ENCODE assay signal across 30 cellular contexts in the genomic region with DNA sequence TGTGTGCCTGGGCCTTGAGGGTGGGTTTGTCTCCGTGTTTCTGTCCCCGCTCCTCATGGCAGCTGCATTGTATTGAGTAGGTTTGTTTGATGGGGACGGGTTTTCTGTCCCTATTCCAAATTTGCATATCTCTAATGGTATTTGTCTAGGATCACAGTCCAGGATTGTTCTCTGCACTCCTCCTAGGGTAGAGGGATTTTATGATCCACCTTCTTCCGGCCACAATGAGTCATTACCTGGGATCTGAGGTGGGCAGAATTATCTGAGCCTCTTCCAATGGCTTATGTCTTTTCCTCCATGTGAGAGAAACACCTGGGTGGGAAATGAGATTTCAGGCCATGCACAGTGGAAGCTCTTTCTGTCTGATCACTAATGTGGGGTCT. TPM values are rescaled to one million over a fixed set of nuclear protein-coding genes. Genes with fewer than 3 reads are reported as not detected.
DNase-seq lines count a peak whose midpoint lies in the region; FAIRE-seq and TF ChIP-seq lines count a peak whose summit lies in the region.
"Had no signal": no experiment of that assay in that cellular context is flagged by ENCODE, and none has a peak within 500 bp of the region (broad histone marks: within the 10 kb centered on the region; RNA-seq: fewer than 3 reads in every experiment).

No MANE protein-coding gene starts in this region.

- H3K4me3 ChIP-seq in osteoblast (ENCODE audit: insufficient read depth, low read length): no peak overlapping the region
- no peak overlapping the region for H3K4me3 ChIP-seq in H7 (ENCODE audit: insufficient read depth, low read depth, low read length)
- H3K4me3 ChIP-seq: A549, GM12878, GM23248, Peyer's patch had no signal

- no peaks in the 10 kb centered on the region for H4K20me1 ChIP-seq in osteoblast (ENCODE audit: insufficient read depth, low read length)

- H3K79me2 ChIP-seq in osteoblast (ENCODE audit: insufficient read depth, low read length): no peaks in the 10 kb centered on the region

- no peak overlapping the region for H3K27ac ChIP-seq in osteoblast (ENCODE audit: low read depth, low read length)
- H3K27ac ChIP-seq: A549, GM23248, Peyer's patch had no signal

- H3K36me3 ChIP-seq in osteoblast (ENCODE audit: insufficient read depth, low read length) (no peaks in the 10 kb centered on the region), H7 (replicated peaks; ENCODE audit: control insufficient read depth, insufficient read depth, low read length) (no peaks in the 10 kb centered on the region)
- H3K36me3 ChIP-seq: Peyer's patch had no signal

- H3K27me3 ChIP-seq in osteoblast (ENCODE audit: insufficient read depth, low read length) (peaks cover 4% of the 10 kb centered on the region), H7 (ENCODE audit: control insufficient read depth, insufficient read depth, low read length) (peaks cover 7% of the 10 kb centered on the region; the same call in 1 of the 2 replicates)
- H3K27me3 ChIP-seq: Peyer's patch had no signal

- no peaks in the 10 kb centered on the region for H3K9me3 ChIP-seq in osteoblast (ENCODE audit: low read depth, low read length)
- H3K9me3 ChIP-seq: Peyer's patch, SK-N-SH had no signal

- TF ChIP-seq CTCF in osteoblast (IDR thresholded peaks at IDR 0.05; ENCODE audit: extremely low read depth, low read depth, low read length): no peak

- H2AFZ ChIP-seq in osteoblast (ENCODE audit: low read length): no peak overlapping the region
- H2AFZ ChIP-seq: GM23248 had no signal

- H3K4me1 ChIP-seq in osteoblast (ENCODE audit: insufficient read depth, low read length): no peaks in the 10 kb centered on the region
- H3K4me1 ChIP-seq: A549, Peyer's patch had no signal

- H3K4me2 ChIP-seq in osteoblast (ENCODE audit: insufficient read depth, low read length): no peak overlapping the region
- H3K4me2 ChIP-seq: A549, SK-N-SH had no signal

- DNase-seq in HT-29 (ENCODE audit: low spot score) (peak; percentile 84), NCI-H526 treated with DMSO at 0.1 percent for 48 hours (lab: John Stamatoyannopoulos, UW) (peak; percentile 51), dedifferentiated amniotic fluid mesenchymal stem cell (ENCODE audit: extremely low spot score) (peak; percentile 11), osteoblast (ENCODE audit: insufficient read length, low spot score, missing footprints) (peak; percentile 21), NCI-H187 (lab: John Stamatoyannopoulos, UW) (no peak), urothelium cell line (ENCODE audit: low spot score) (no peak), H7 (no peak)
- DNase-seq: AML-193; C1 segment of cervical spinal cord; CD4-positive, alpha-beta memory T cell; COR-L47; DMS79; EL; GDM1; H9; HFFc6; Karpas-422; NCI-H1105 treated with DMSO at 0.1 percent for 48 hours; NCI-H146; NCI-H2029; NCI-H446; NCI-H524 treated with DMSO at 0.1 percent for 48 hours; SK-N-SH; SW 1271 had no signal

- FAIRE-seq in urothelium cell line (lab: Jason Lieb, UNC): no peak
- FAIRE-seq: A549, GM12878 had no signal

RNA-seq across cellular contexts. Expression of gene LILRB3, which starts 9.7 kb away (rescaled TPM):
- total RNA-seq in HT-29 (2014; rRNA removed; shearing (Covaris generic)): not detected in 2 replicates
- total RNA-seq in osteoblast: not detected in 2 replicates
- not detected in 2 replicates for total RNA-seq in H7 (2014; rRNA removed; shearing (Covaris generic))
- total RNA-seq: GM23248, H9, HFFc6, M059J, OCI-LY7 had no signal

RNA-seq across cellular contexts. Expression of gene LILRA6, which starts 10.0 kb away (rescaled TPM):
- total RNA-seq in HT-29 (2014; rRNA removed; shearing (Covaris generic)): not detected in 2 replicates
- total RNA-seq in osteoblast: not detected in 2 replicates
- not detected in 2 replicates for total RNA-seq in H7 (2014; rRNA removed; shearing (Covaris generic))
- total RNA-seq: GM23248, H9, HFFc6, M059J, OCI-LY7 had no signal

RNA-seq across cellular contexts. Expression of gene LILRB5, which starts 24.5 kb away (rescaled TPM):
- total RNA-seq in HT-29 (2014; rRNA removed; shearing (Covaris generic)): 0.08 TPM in 1 of 2 replicates, not detected in the other
- total RNA-seq in osteoblast: not detected in 2 replicates
- total RNA-seq in H7 (2014; rRNA removed; shearing (Covaris generic)): not detected in 2 replicates
- total RNA-seq: GM23248, HFFc6, M059J, OCI-LY7 had no signal

RNA-seq across cellular contexts. Expression of gene RPS9, which starts 31.9 kb away (rescaled TPM):
- 4,595 and 4,707 TPM in 2 replicates for total RNA-seq in HT-29 (2014; rRNA removed; shearing (Covaris generic))
- total RNA-seq in osteoblast: 1,229 and 1,336 TPM in 2 replicates
- 3,283 and 3,663 TPM in 2 replicates for total RNA-seq in H7 (2014; rRNA removed; shearing (Covaris generic))

RNA-seq across cellular contexts. Expression of gene TSEN34, which starts 41.4 kb away (rescaled TPM):
- 234 and 255 TPM in 2 replicates for total RNA-seq in HT-29 (2014; rRNA removed; shearing (Covaris generic))
- 73.1 and 76.3 TPM in 2 replicates for total RNA-seq in osteoblast
- 76.9 and 87.8 TPM in 2 replicates for total RNA-seq in H7 (2014; rRNA removed; shearing (Covaris generic))

Comparison
In these comparisons a context has a peak if more than half of its experiments do, and no peak if none do; other contexts are left out.
1. DNase-seq: peak in HT-29 (single experiment), NCI-H526 treated with DMSO at 0.1 percent for 48 hours (single experiment), dedifferentiated amniotic fluid mesenchymal stem cell (single experiment) and osteoblast (single experiment); none in NCI-H187 (0 of 2), urothelium cell line (single experiment) and H7 (single experiment).